ENCODE assay signal across 9 cellular contexts in genomic region chr13:41603917-41604316, GRCh38.
DNase-seq lines count a peak whose midpoint lies in the region; ATAC-seq and TF ChIP-seq lines count a peak whose summit lies in the region.
"Had no signal": no experiment of that assay in that cellular context is flagged by ENCODE, and none has a peak within 500 bp of the region (broad histone marks: within the 10 kb centered on the region; RNA-seq: fewer than 3 reads in every experiment).

No MANE protein-coding gene starts in this region.

- H3F3A ChIP-seq in PC-9 (ENCODE audit: insufficient read depth, low read depth) = peaks cover 4% of the 10 kb centered on the region; the same call in 1 of the 2 replicates

- H3K4me1 ChIP-seq in A673 (ENCODE audit: insufficient read depth, low read length, poor library complexity, severe bottlenecking) (no peaks in the 10 kb centered on the region), PC-9 (replicated peaks; ENCODE audit: insufficient read depth) (peaks cover 13% of the 10 kb centered on the region), suprapubic skin (no peaks in the 10 kb centered on the region), endodermal cell (ENCODE audit: control insufficient read depth, insufficient read depth, low read length) (peaks cover 2% of the 10 kb centered on the region)

- WGBS in suprapubic skin = 77% methylated on average over 1 of the region's 1 CpG
- WGBS in endodermal cell (ENCODE audit: insufficient coverage in 1 of 2, insufficient read length in 1 of 2), 2 experiments = 96 to 100% methylated on average over 1 of the region's 1 CpG

- H3K9me3 ChIP-seq in A673 (ENCODE audit: low read depth, low read length, poor library complexity, severe bottlenecking) = no peaks in the 10 kb centered on the region
- no peaks in the 10 kb centered on the region for H3K9me3 ChIP-seq in PC-9 (ENCODE audit: insufficient read depth, low read depth)
- no peaks in the 10 kb centered on the region for H3K9me3 ChIP-seq in suprapubic skin
- H3K9me3 ChIP-seq in endodermal cell (ENCODE audit: control insufficient read depth, low read length) = no peaks in the 10 kb centered on the region

- TF ChIP-seq EP300 in suprapubic skin (IDR thresholded peaks at IDR 0.05) = no peak

- H3K4me3 Mint-ChIP-seq in endodermal cell = no peak overlapping the region

- peaks cover 16% of the 10 kb centered on the region for H3K36me3 Mint-ChIP-seq in endodermal cell (ENCODE audit: low read depth)

- no peaks in the 10 kb centered on the region for H3K27me3 Mint-ChIP-seq in endodermal cell (ENCODE audit: insufficient read depth)

- BruUV-seq in A673 (replicated peaks; lab: Mats Ljungman, UMichigan) (no TSS peak), PC-9 (replicated peaks; lab: Mats Ljungman, UMichigan) (no TSS peak)

- H2AFZ ChIP-seq in PC-9 = no peak overlapping the region

- H3K36me3 ChIP-seq in A673 (ENCODE audit: insufficient read depth, low read length, poor library complexity, severe bottlenecking) = no peaks in the 10 kb centered on the region
- no peaks in the 10 kb centered on the region for H3K36me3 ChIP-seq in PC-9 (ENCODE audit: low read depth)
- H3K36me3 ChIP-seq in suprapubic skin = peaks cover 2% of the 10 kb centered on the region
- peaks cover 6% of the 10 kb centered on the region for H3K36me3 ChIP-seq in endodermal cell (ENCODE audit: control insufficient read depth, insufficient read depth, low read length)

- peak overlapping the region; percentile 18; the same call in 1 of the 2 replicates for H3K4me2 ChIP-seq in PC-9

- H3K4me3 ChIP-seq in A673 (ENCODE audit: low read depth, low read length, poor library complexity, severe bottlenecking) (no peak overlapping the region), PC-9 (no peak overlapping the region), suprapubic skin (no peak overlapping the region), endodermal cell (ENCODE audit: low read length) (no peak overlapping the region)

- no peak for TF ChIP-seq CTCF in A673 (conservative IDR thresholded peaks at IDR 0.05; ENCODE audit: low read depth, low read length)
- no peak for TF ChIP-seq CTCF in PC-9 (conservative IDR thresholded peaks at IDR 0.05)
- TF ChIP-seq CTCF in suprapubic skin (IDR thresholded peaks at IDR 0.05) = no peak
- no peak for TF ChIP-seq CTCF in endodermal cell (conservative IDR thresholded peaks at IDR 0.05)

- intact Hi-C loops in A673 (cut with micrococcal nuclease; ENCODE audit: unreplicated experiment) (no loop called here), PC-9 (cut with micrococcal nuclease; ENCODE audit: unreplicated experiment) (loop anchor here (2.0 kb wide), 1 partner anchor 15 kb away; no protein-coding TSS in a partner anchor)

- no peak overlapping the region for H3K27ac ChIP-seq in A673 (ENCODE audit: low read depth, low read length, poor library complexity, severe bottlenecking)
- no peak overlapping the region for H3K27ac ChIP-seq in PC-9
- no peak overlapping the region for H3K27ac ChIP-seq in suprapubic skin
- no peak overlapping the region for H3K27ac ChIP-seq in endodermal cell (ENCODE audit: low read depth, low read length)

- H3K9me2 ChIP-seq in PC-9 (ENCODE audit: insufficient read depth) = no peaks in the 10 kb centered on the region

- peak; percentile 17 for DNase-seq in A673 (ENCODE audit: low spot score)
- DNase-seq in Daoy (ENCODE audit: low read depth) = peak; percentile 67
- DNase-seq in PC-9 = peak; percentile 46 to 70
- DNase-seq in fibroblast of peridontal ligament (ENCODE audit: extremely low read depth) = peak; percentile 39
- no peak for DNase-seq in superior temporal gyrus (ENCODE audit: extremely low spot score)
- DNase-seq in suprapubic skin (ENCODE audit: low spot score in 2 of 2) = no peak
- DNase-seq in endodermal cell = no peak
- DNase-seq: NCI-H187 treated with DMSO at 0.1 percent for 48 hours had no signal

- no peaks in the 10 kb centered on the region for H3K27me3 ChIP-seq in A673 (replicated peaks; ENCODE audit: insufficient read depth, low read depth, low read length, poor library complexity)
- H3K27me3 ChIP-seq in PC-9 (ENCODE audit: insufficient read depth, low read depth) = no peaks in the 10 kb centered on the region
- no peaks in the 10 kb centered on the region for H3K27me3 ChIP-seq in suprapubic skin
- H3K27me3 ChIP-seq in endodermal cell (ENCODE audit: control insufficient read depth, insufficient read depth, low read length, poor library complexity, severe bottlenecking) = no peaks in the 10 kb centered on the region

- H3K9ac ChIP-seq in endodermal cell (ENCODE audit: extremely low read depth, low read length, poor library complexity, severe bottlenecking) = no peak overlapping the region

- no peak for ATAC-seq in HG03520 (IDR thresholded peaks at IDR 0.05; ENCODE audit: unreplicated experiment)

- H3K4me1 Mint-ChIP-seq in endodermal cell = peaks cover 20% of the 10 kb centered on the region

- POLR2A ChIA-PET in A673 (lab: Charles Lee; ENCODE audit: low non-redundant PET) (no interaction called here), PC-9 (lab: Charles Lee; ENCODE audit: unreplicated experiment) (interaction anchor here (0.6 kb wide), 2 partner anchors 40 to 356 kb away, joined by 3 to 4 read pairs; no protein-coding TSS in a partner anchor)

- CTCF ChIA-PET in A673 (lab: Charles Lee) (no interaction called here), PC-9 (lab: Charles Lee) (no interaction called here)

- no peaks in the 10 kb centered on the region for H3K9me3 Mint-ChIP-seq in endodermal cell

- H4K20me1 ChIP-seq in PC-9 (ENCODE audit: insufficient read depth) = no peaks in the 10 kb centered on the region

- TF ChIP-seq POLR2A in suprapubic skin (IDR thresholded peaks at IDR 0.05) = no peak

- no peak overlapping the region for H3K27ac Mint-ChIP-seq in endodermal cell

- no peaks in the 10 kb centered on the region for H3K79me2 ChIP-seq in PC-9 (ENCODE audit: low read depth)

Comparison
In these comparisons a context has a peak if more than half of its experiments do, and no peak if none do; other contexts are left out.
1. DNase-seq: peak in A673 (single experiment), Daoy (single experiment), PC-9 (2 of 2) and fibroblast of peridontal ligament (single experiment); none in superior temporal gyrus (single experiment), suprapubic skin (0 of 2) and endodermal cell (single experiment).